In genomic region chr2:168521342-168521741, GRCh38 we compare ENCODE assay signal across 9 cellular contexts.
DNase-seq lines count a peak whose midpoint lies in the region; ATAC-seq and TF ChIP-seq lines count a peak whose summit lies in the region.
"Had no signal": no experiment of that assay in that cellular context is flagged by ENCODE, and none has a peak within 500 bp of the region (broad histone marks: within the 10 kb centered on the region; RNA-seq: fewer than 3 reads in every experiment).

No MANE protein-coding gene starts in this region.

- H3K27me3 Mint-ChIP-seq in activated naive CD8-positive, alpha-beta T cell = no peaks in the 10 kb centered on the region
- H3K27me3 Mint-ChIP-seq in activated naive CD8-positive, alpha-beta T cell treated with anti-CD3 and anti-CD28 coated beads, Interleukin-2, amount 50 U/mL, for 24 hours = no peaks in the 10 kb centered on the region

- ATAC-seq in activated naive CD8-positive, alpha-beta T cell treated with anti-CD3 and anti-CD28 coated beads, Interleukin-2, amount 50 U/mL, for 24 hours = no peak
- peak; percentile 16 to 40 for ATAC-seq in right cardiac atrium
- peak; percentile 59 for ATAC-seq in upper lobe of right lung

- intact Hi-C loops in right cardiac atrium (cut with DNase I) = loop anchor here in 1 of 4 donors (10.0 kb wide), 1 partner anchor 57 kb away; no protein-coding TSS in a partner anchor
- intact Hi-C loops in upper lobe of right lung (cut with DNase I) = no loop called here

- no peaks in the 10 kb centered on the region for H3K9me3 Mint-ChIP-seq in activated naive CD8-positive, alpha-beta T cell (ENCODE audit: low read depth)
- no peaks in the 10 kb centered on the region for H3K9me3 Mint-ChIP-seq in activated naive CD8-positive, alpha-beta T cell treated with anti-CD3 and anti-CD28 coated beads, Interleukin-2, amount 50 U/mL, for 24 hours
- H3K9me3 Mint-ChIP-seq: T-helper 1 cell treated with Interleukin-12 subunit alpha and Interleukin-12 subunit beta and Interleukin-4 antibody, amounts not matched to agents 30 μg/mL and 1 μg/mL, for 36 hours had no signal

- no peak overlapping the region for H3K4me3 Mint-ChIP-seq in activated naive CD8-positive, alpha-beta T cell
- H3K4me3 Mint-ChIP-seq in activated naive CD8-positive, alpha-beta T cell treated with anti-CD3 and anti-CD28 coated beads, Interleukin-2, amount 50 U/mL, for 24 hours = no peak overlapping the region
- H3K4me3 Mint-ChIP-seq: T-helper 1 cell treated with Interleukin-12 subunit alpha and Interleukin-12 subunit beta and Interleukin-4 antibody, amounts not matched to agents 30 μg/mL and 1 μg/mL, for 36 hours had no signal

- H3K36me3 ChIP-seq in adipocyte (ENCODE audit: control insufficient read depth, insufficient read depth, low read length, severe bottlenecking) (no peaks in the 10 kb centered on the region), upper lobe of right lung (no peaks in the 10 kb centered on the region)

- H3K27me3 ChIP-seq in adipocyte (replicated peaks; ENCODE audit: control insufficient read depth, insufficient read depth, low read length) (no peaks in the 10 kb centered on the region), right cardiac atrium (ENCODE audit: control insufficient read depth, insufficient read depth) (no peaks in the 10 kb centered on the region), upper lobe of right lung (no peaks in the 10 kb centered on the region)

- no peak for TF ChIP-seq CTCF in upper lobe of right lung (IDR thresholded peaks at IDR 0.05)

- H3K4me3 ChIP-seq in adipocyte (ENCODE audit: low read length) (peak overlapping the region; percentile 39), right cardiac atrium (ENCODE audit: low read length) (no peak overlapping the region), upper lobe of right lung (no peak overlapping the region)

- peaks cover 59% of the 10 kb centered on the region for H3K4me1 Mint-ChIP-seq in activated naive CD8-positive, alpha-beta T cell (ENCODE audit: low read depth)
- H3K4me1 Mint-ChIP-seq in activated naive CD8-positive, alpha-beta T cell treated with anti-CD3 and anti-CD28 coated beads, Interleukin-2, amount 50 U/mL, for 24 hours = peaks cover 48% of the 10 kb centered on the region

- peak overlapping the region; percentile 55 for H3K27ac Mint-ChIP-seq in activated naive CD8-positive, alpha-beta T cell
- no peak overlapping the region for H3K27ac Mint-ChIP-seq in activated naive CD8-positive, alpha-beta T cell treated with anti-CD3 and anti-CD28 coated beads, Interleukin-2, amount 50 U/mL, for 24 hours
- H3K27ac Mint-ChIP-seq: T-helper 1 cell treated with Interleukin-12 subunit alpha and Interleukin-12 subunit beta and Interleukin-4 antibody, amounts not matched to agents 30 μg/mL and 1 μg/mL, for 36 hours had no signal

- 27% methylated on average over 3 of the region's 3 CpGs for WGBS in right cardiac atrium

- H3K9me3 ChIP-seq in adipocyte (ENCODE audit: control insufficient read depth, low read length) (no peaks in the 10 kb centered on the region), right cardiac atrium (ENCODE audit: control insufficient read depth, low read length) (no peaks in the 10 kb centered on the region), upper lobe of right lung (no peaks in the 10 kb centered on the region)

- no peak for DNase-seq in activated naive CD8-positive, alpha-beta T cell treated with anti-CD3 and anti-CD28 coated beads, Interleukin-2, amount 50 U/mL, for 24 hours
- no peak for DNase-seq in adipocyte (ENCODE audit: low read depth)
- DNase-seq in right cardiac atrium = no peak
- DNase-seq in upper lobe of right lung = no peak
- DNase-seq in NCI-H128 (lab: John Stamatoyannopoulos, UW; ENCODE audit: unreplicated experiment) = no peak
- no peak for DNase-seq in midbrain (lab: John Stamatoyannopoulos, UW)
- DNase-seq in NCI-H774 (lab: John Stamatoyannopoulos, UW) = no peak

- peak overlapping the region; percentile 34 for H3K9ac ChIP-seq in adipocyte (ENCODE audit: low read length)

- H3K27ac ChIP-seq in right cardiac atrium (ENCODE audit: low read length) (peak overlapping the region; percentile 56), upper lobe of right lung (no peak overlapping the region)

- peaks cover 43% of the 10 kb centered on the region for H3K4me1 ChIP-seq in adipocyte (ENCODE audit: control insufficient read depth, insufficient read depth, low read length)
- peaks cover 5% of the 10 kb centered on the region for H3K4me1 ChIP-seq in right cardiac atrium (ENCODE audit: control insufficient read depth, insufficient read depth, low read length)
- peaks cover 7% of the 10 kb centered on the region for H3K4me1 ChIP-seq in upper lobe of right lung

- H3K36me3 Mint-ChIP-seq in activated naive CD8-positive, alpha-beta T cell = no peaks in the 10 kb centered on the region
- H3K36me3 Mint-ChIP-seq in activated naive CD8-positive, alpha-beta T cell treated with anti-CD3 and anti-CD28 coated beads, Interleukin-2, amount 50 U/mL, for 24 hours (ENCODE audit: low read depth) = no peaks in the 10 kb centered on the region
